Comparison of ENCODE assay signal across 20 cellular contexts in the genomic region with DNA sequence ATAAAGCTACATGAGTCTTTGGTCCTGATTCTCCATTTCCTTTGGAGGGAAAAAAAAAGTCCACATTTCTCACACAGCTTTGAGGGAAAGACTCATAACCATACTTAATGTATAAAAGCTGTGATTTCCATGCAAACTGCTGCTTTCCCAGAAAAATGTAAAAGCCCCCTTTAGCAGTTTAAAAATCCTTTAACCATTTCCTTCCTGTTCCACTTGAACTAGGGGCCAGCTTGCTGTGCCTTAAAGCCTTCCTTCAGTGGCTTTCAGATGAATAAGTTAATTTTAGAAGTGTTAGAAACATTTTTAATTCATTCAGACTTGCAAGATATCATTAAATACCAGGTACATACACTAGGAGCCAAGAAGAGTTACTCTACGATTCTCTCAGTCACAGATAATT.
DNase-seq lines count a peak whose midpoint lies in the region; ATAC-seq and TF ChIP-seq lines count a peak whose summit lies in the region.
"Had no signal": no experiment of that assay in that cellular context is flagged by ENCODE, and none has a peak within 500 bp of the region (broad histone marks: within the 10 kb centered on the region; RNA-seq: fewer than 3 reads in every experiment).

No MANE protein-coding gene starts in this region.

- peaks cover 55% of the 10 kb centered on the region for H3K4me1 Mint-ChIP-seq in WTC11
- H3K4me1 Mint-ChIP-seq in CD4-positive, alpha-beta memory T cell, result no peaks in the 10 kb centered on the region
- H3K4me1 Mint-ChIP-seq: B cell; CD4-positive, CD25-positive, alpha-beta regulatory T cell; CD8-positive, alpha-beta memory T cell had no signal

- POLR2A ChIA-PET in WTC11 (lab: Charles Lee), result no interaction called here
- POLR2A ChIA-PET in CD4-positive, alpha-beta memory T cell (lab: Charles Lee; ENCODE audit: partially characterized antibody), result no interaction called here

- intact Hi-C loops in mucosa of descending colon (cut with DNase I, micrococcal nuclease) (no loop called here), upper lobe of right lung (cut with DNase I) (no loop called here)
- intact Hi-C loops in CD4-positive, alpha-beta memory T cell (cut with micrococcal nuclease), result no loop called here

- no peak for DNase-seq in DND-41
- DNase-seq in WTC11 (ENCODE audit: low spot score), result no peak
- no peak for DNase-seq in mucosa of descending colon
- no peak for DNase-seq in upper lobe of right lung
- DNase-seq in activated CD4-positive, alpha-beta T cell treated with anti-CD3 and anti-CD28 coated beads, Interleukin-2, amount 50 U/mL, for 1 hour, result no peak
- DNase-seq in CD4-positive, alpha-beta memory T cell, result no peak
- DNase-seq: 8988T; CD4-positive, CD25-positive, alpha-beta regulatory T cell; CD8-positive, alpha-beta memory T cell; DMS 273 treated with DMSO at 0.1 percent for 48 hours; DMS79; GF-D8; GM23248; HFFc6 had no signal

- peak overlapping the region; percentile 86 for H3K27ac Mint-ChIP-seq in WTC11
- H3K27ac Mint-ChIP-seq in CD4-positive, alpha-beta memory T cell, result no peak overlapping the region
- H3K27ac Mint-ChIP-seq: B cell; CD4-positive, CD25-positive, alpha-beta regulatory T cell; CD8-positive, alpha-beta memory T cell; HFFc6 had no signal

- H3K4me2 ChIP-seq in DND-41 (ENCODE audit: insufficient read depth, low read length), result peak overlapping the region; percentile 15; the same call in 1 of the 2 replicates
- H3K4me2 ChIP-seq: A549, BLaER1 had no signal

- no peaks in the 10 kb centered on the region for H3K79me2 ChIP-seq in DND-41 (ENCODE audit: insufficient read depth, low read length)

- no peak overlapping the region for H3K4me3 Mint-ChIP-seq in WTC11
- no peak overlapping the region for H3K4me3 Mint-ChIP-seq in CD4-positive, alpha-beta memory T cell
- H3K4me3 Mint-ChIP-seq: B cell; CD4-positive, CD25-positive, alpha-beta regulatory T cell; CD8-positive, alpha-beta memory T cell; HFFc6 had no signal

- H3K9me3 ChIP-seq in DND-41 (ENCODE audit: insufficient read depth, low read length, severe bottlenecking), result no peaks in the 10 kb centered on the region
- H3K9me3 ChIP-seq in HUES48 (ENCODE audit: control insufficient read depth, insufficient read depth, low read length), result 0 out of 2 replicates have a peak, but pooled peaks cover 7% of the 10 kb centered on the region
- H3K9me3 ChIP-seq in mucosa of descending colon, result no peaks in the 10 kb centered on the region
- H3K9me3 ChIP-seq in upper lobe of right lung, result no peaks in the 10 kb centered on the region
- H3K9me3 ChIP-seq in CD4-positive, alpha-beta memory T cell (ENCODE audit: control insufficient read depth in 1 of 2, low read length in 2 of 2), result no peaks in the 10 kb centered on the region
- H3K9me3 ChIP-seq: A549, BLaER1, HAP-1 had no signal

- TF ChIP-seq CTCF in DND-41 (IDR thresholded peaks at IDR 0.05; ENCODE audit: borderline replicate concordance, extremely low read depth, low read length, poor library complexity, severe bottlenecking) (no peak), WTC11 (IDR thresholded peaks at IDR 0.05) (no peak), mucosa of descending colon (IDR thresholded peaks at IDR 0.05) (no peak), upper lobe of right lung (IDR thresholded peaks at IDR 0.05) (no peak)

- ATAC-seq in DND-41 (ENCODE audit: insufficient read depth, low read depth) (peak; percentile 58), WTC11 (no peak), mucosa of descending colon (no peak), upper lobe of right lung (no peak)
- ATAC-seq: A549 had no signal

- H3K36me3 Mint-ChIP-seq in WTC11, result peaks cover 14% of the 10 kb centered on the region
- H3K36me3 Mint-ChIP-seq in CD4-positive, alpha-beta memory T cell, result no peaks in the 10 kb centered on the region
- H3K36me3 Mint-ChIP-seq: CD4-positive, CD25-positive, alpha-beta regulatory T cell; CD8-positive, alpha-beta memory T cell had no signal

- H3K9ac ChIP-seq in DND-41 (ENCODE audit: low read depth, low read length), result no peak overlapping the region
- H3K9ac ChIP-seq in HUES48 (ENCODE audit: low read depth, low read length), result no peak overlapping the region
- H3K9ac ChIP-seq: BLaER1, GM23248 had no signal

- H3K27ac ChIP-seq in DND-41 (ENCODE audit: low read length), result peak overlapping the region; percentile 65
- H3K27ac ChIP-seq in HUES48 (ENCODE audit: low read depth, low read length), result peak overlapping the region; percentile 16
- H3K27ac ChIP-seq in upper lobe of right lung, result no peak overlapping the region
- no peak overlapping the region for H3K27ac ChIP-seq in CD4-positive, alpha-beta memory T cell (ENCODE audit: low read depth, low read length)
- H3K27ac ChIP-seq: A549, BLaER1, C4-2B, GM23248 had no signal

- H3K36me3 ChIP-seq in DND-41 (ENCODE audit: insufficient read depth, low read length) (no peaks in the 10 kb centered on the region), HUES48 (ENCODE audit: control insufficient read depth, insufficient read depth, low read length) (no peaks in the 10 kb centered on the region), mucosa of descending colon (ENCODE audit: low read depth) (no peaks in the 10 kb centered on the region), upper lobe of right lung (no peaks in the 10 kb centered on the region)
- no peaks in the 10 kb centered on the region for H3K36me3 ChIP-seq in CD4-positive, alpha-beta memory T cell (ENCODE audit: insufficient read depth, low read length)
- H3K36me3 ChIP-seq: BLaER1, HAP-1 had no signal

- H3K9me3 Mint-ChIP-seq in WTC11, result peaks cover 33% of the 10 kb centered on the region
- H3K9me3 Mint-ChIP-seq in CD4-positive, alpha-beta memory T cell, result peaks cover 0 to 7% (median 0%) of the 10 kb centered on the region in 8 donors

- H3K27me3 Mint-ChIP-seq in WTC11 (ENCODE audit: low read depth), result peaks cover 2% of the 10 kb centered on the region; the same call in 1 of the 2 replicates
- peaks cover 0 to 2% of the 10 kb centered on the region in 2 donors for H3K27me3 Mint-ChIP-seq in CD4-positive, alpha-beta memory T cell
- H3K27me3 Mint-ChIP-seq: B cell; CD4-positive, CD25-positive, alpha-beta regulatory T cell; CD8-positive, alpha-beta memory T cell had no signal

- H3K27me3 ChIP-seq in DND-41 (ENCODE audit: insufficient read depth, low read length, poor library complexity) (no peaks in the 10 kb centered on the region), HUES48 (ENCODE audit: control insufficient read depth, insufficient read depth, low read length) (no peaks in the 10 kb centered on the region; the same call in 1 of the 2 replicates), upper lobe of right lung (no peaks in the 10 kb centered on the region)
- H3K27me3 ChIP-seq in CD4-positive, alpha-beta memory T cell (ENCODE audit: insufficient read depth, low read length), result no peaks in the 10 kb centered on the region
- H3K27me3 ChIP-seq: BLaER1 had no signal

- H3K4me1 ChIP-seq in DND-41 (ENCODE audit: insufficient read depth, low read length), result peaks cover 40% of the 10 kb centered on the region
- peaks cover 29% of the 10 kb centered on the region for H3K4me1 ChIP-seq in HUES48 (ENCODE audit: control insufficient read depth, insufficient read depth, low read length)
- H3K4me1 ChIP-seq in mucosa of descending colon (ENCODE audit: low read depth), result no peaks in the 10 kb centered on the region
- no peaks in the 10 kb centered on the region for H3K4me1 ChIP-seq in upper lobe of right lung
- no peaks in the 10 kb centered on the region for H3K4me1 ChIP-seq in CD4-positive, alpha-beta memory T cell (ENCODE audit: insufficient read depth, low read length)
- H3K4me1 ChIP-seq: A549, HAP-1 had no signal

- no peak overlapping the region for H2AFZ ChIP-seq in DND-41 (ENCODE audit: low read depth, low read length)
- H2AFZ ChIP-seq: GM23248 had no signal

- CTCF ChIA-PET in WTC11 (lab: Charles Lee), result interaction anchor here (0.9 to 1.0 kb wide), 2 partner anchors 61 to 146 kb away, joined by 3 to 5 read pairs; no protein-coding TSS in a partner anchor
- CTCF ChIA-PET in CD4-positive, alpha-beta memory T cell (lab: Charles Lee; ENCODE audit: partially characterized antibody), result no interaction called here

- no peaks in the 10 kb centered on the region for H4K20me1 ChIP-seq in DND-41 (ENCODE audit: insufficient read depth, low read length)
- H4K20me1 ChIP-seq: BLaER1 had no signal

- no peak overlapping the region for H3K4me3 ChIP-seq in DND-41 (ENCODE audit: low read depth in 1 of 2, low read length in 2 of 2)
- no peak overlapping the region for H3K4me3 ChIP-seq in HUES48 (ENCODE audit: low read depth, low read length)
- H3K4me3 ChIP-seq in mucosa of descending colon, result no peak overlapping the region
- no peak overlapping the region for H3K4me3 ChIP-seq in upper lobe of right lung
- H3K4me3 ChIP-seq in CD4-positive, alpha-beta memory T cell (ENCODE audit: low read length in 2 of 2), result no peak overlapping the region
- H3K4me3 ChIP-seq: A549, BLaER1, GM23248, HAP-1 had no signal

TF ChIP-seq in WTC11, 78 proteins besides CTCF, POLR2A, EP300 and RAD21:
- no peak for TF ChIP-seq ZNF416 (CRISPR knock-in tag; IDR thresholded peaks at IDR 0.05)
- no peak for TF ChIP-seq ZNF121 (CRISPR knock-in tag; IDR thresholded peaks at IDR 0.05)
- TF ChIP-seq FOXJ3 (CRISPR knock-in tag; IDR thresholded peaks at IDR 0.05; ENCODE audit: borderline replicate concordance), result no peak
- TF ChIP-seq, protein P1, sequence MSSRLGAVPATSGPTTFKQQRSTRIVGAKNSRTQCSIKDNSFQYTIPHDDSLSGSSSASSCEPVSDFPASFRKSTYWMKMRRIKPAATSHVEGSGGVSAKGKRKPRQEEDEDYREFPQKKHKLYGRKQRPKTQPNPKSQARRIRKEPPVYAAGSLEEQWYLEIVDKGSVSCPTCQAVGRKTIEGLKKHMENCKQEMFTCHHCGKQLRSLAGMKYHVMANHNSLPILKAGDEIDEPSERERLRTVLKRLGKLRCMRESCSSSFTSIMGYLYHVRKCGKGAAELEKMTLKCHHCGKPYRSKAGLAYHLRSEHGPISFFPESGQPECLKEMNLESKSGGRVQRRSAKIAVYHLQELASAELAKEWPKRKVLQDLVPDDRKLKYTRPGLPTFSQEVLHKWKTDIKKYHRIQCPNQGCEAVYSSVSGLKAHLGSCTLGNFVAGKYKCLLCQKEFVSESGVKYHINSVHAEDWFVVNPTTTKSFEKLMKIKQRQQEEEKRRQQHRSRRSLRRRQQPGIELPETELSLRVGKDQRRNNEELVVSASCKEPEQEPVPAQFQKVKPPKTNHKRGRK (CRISPR knock-in tag; IDR thresholded peaks at IDR 0.05; ENCODE audit: borderline replicate concordance), result no peak
TF ChIP-seq in WTC11: peak in this region for 0.

Comparison
In these comparisons a context has a peak if more than half of its experiments do, and no peak if none do; other contexts are left out.
1. H3K27ac ChIP-seq: peak in DND-41 (single experiment) and HUES48 (single experiment); none in upper lobe of right lung (single experiment) and CD4-positive, alpha-beta memory T cell (single experiment).